1 cellular context compared by ENCODE assay signal in genomic region chr10:6711286-6711817, GRCh38.
TF ChIP-seq lines count a peak whose summit lies in the region.

No MANE protein-coding gene starts in this region.

TF ChIP-seq in HepG2, 621 proteins besides CTCF, POLR2A, EP300 and RAD21 (continued from another document):
- no peak for TF ChIP-seq ZNF180 (CRISPR knock-in tag; IDR thresholded peaks at IDR 0.05; ENCODE audit: borderline replicate concordance, low read depth)
- TF ChIP-seq TCF12 (IDR thresholded peaks at IDR 0.05), result no peak
- no peak for TF ChIP-seq TCF12 (CRISPR knock-in tag; IDR thresholded peaks at IDR 0.05)
- TF ChIP-seq GPBP1L1 (CRISPR knock-in tag; IDR thresholded peaks at IDR 0.05), result no peak
- TF ChIP-seq RELA (CRISPR knock-in tag; IDR thresholded peaks at IDR 0.05), result no peak
- TF ChIP-seq ZNF274 (CRISPR knock-in tag; IDR thresholded peaks at IDR 0.05), result no peak
- TF ChIP-seq AGO1 (IDR thresholded peaks at IDR 0.05; ENCODE audit: low read depth, low read length, poor library complexity, severe bottlenecking), result no peak
- TF ChIP-seq ZNF788 (CRISPR knock-in tag; IDR thresholded peaks at IDR 0.05; ENCODE audit: borderline replicate concordance), result no peak
